ENCODE assay signal across 11 cellular contexts in genomic region chr15:36428102-36428845, GRCh38.
A peak's percentile ranks its signal among the peaks of the same experiment; 100 is the strongest.
DNase-seq lines count a peak whose midpoint lies in the region; ATAC-seq and TF ChIP-seq lines count a peak whose summit lies in the region.
"Had no signal": no experiment of that assay in that cellular context is flagged by ENCODE, and none has a peak within 500 bp of the region (broad histone marks: within the 10 kb centered on the region; RNA-seq: fewer than 3 reads in every experiment).

No MANE protein-coding gene starts in this region.

- no peak overlapping the region for H3K27ac Mint-ChIP-seq in endodermal cell

- H3K4me3 Mint-ChIP-seq in endodermal cell = no peak overlapping the region

- intact Hi-C loops in right cardiac atrium (cut with DNase I) = no loop called here

- H3K4me1 ChIP-seq in endodermal cell (ENCODE audit: control insufficient read depth, insufficient read depth, low read length) (no peaks in the 10 kb centered on the region), osteoblast (ENCODE audit: insufficient read depth, low read length) (peaks cover 50% of the 10 kb centered on the region), right cardiac atrium (ENCODE audit: control insufficient read depth, insufficient read depth, low read length) (no peaks in the 10 kb centered on the region)
- H3K4me1 ChIP-seq in effector memory CD4-positive, alpha-beta T cell (ENCODE audit: control insufficient read depth, insufficient read depth, low read length, poor library complexity, severe bottlenecking) = no peaks in the 10 kb centered on the region
- H3K4me1 ChIP-seq: right lobe of liver, thyroid gland had no signal

- DNase-seq in ELF-1 (ENCODE audit: low read depth, low spot score) = peak; percentile 79
- peak; percentile 80 for DNase-seq in OCI-M2 (lab: John Stamatoyannopoulos, UW; ENCODE audit: unreplicated experiment)
- DNase-seq in endodermal cell = peak; percentile 46
- DNase-seq in osteoblast (ENCODE audit: insufficient read length, low spot score, missing footprints) = peak; percentile 80
- no peak for DNase-seq in effector memory CD4-positive, alpha-beta T cell
- DNase-seq in SKM-1 (lab: John Stamatoyannopoulos, UW; ENCODE audit: unreplicated experiment) = no peak
- DNase-seq in right cardiac atrium = no peak
- no peak for DNase-seq in NCI-H510A treated with DMSO at 0.1 percent for 48 hours (lab: John Stamatoyannopoulos, UW)
- DNase-seq: NCI-H1930, right lobe of liver, thyroid gland had no signal

- no peaks in the 10 kb centered on the region for H3K36me3 ChIP-seq in endodermal cell (ENCODE audit: control insufficient read depth, insufficient read depth, low read length)
- no peaks in the 10 kb centered on the region for H3K36me3 ChIP-seq in osteoblast (ENCODE audit: insufficient read depth, low read length)
- H3K36me3 ChIP-seq in effector memory CD4-positive, alpha-beta T cell (ENCODE audit: control insufficient read depth, insufficient read depth, low read length) = no peaks in the 10 kb centered on the region
- H3K36me3 ChIP-seq: right lobe of liver, thyroid gland had no signal

- TF ChIP-seq CTCF in endodermal cell (conservative IDR thresholded peaks at IDR 0.05) (no peak), osteoblast (IDR thresholded peaks at IDR 0.05; ENCODE audit: extremely low read depth, low read depth, low read length) (no peak)

- no peaks in the 10 kb centered on the region for H4K20me1 ChIP-seq in osteoblast (ENCODE audit: insufficient read depth, low read length)

- no peak overlapping the region for H2AFZ ChIP-seq in osteoblast (ENCODE audit: low read length)

- ATAC-seq in right cardiac atrium = no peak

- H3K9ac ChIP-seq in endodermal cell (ENCODE audit: extremely low read depth, low read length, poor library complexity, severe bottlenecking) = no peak overlapping the region

- H3K27me3 ChIP-seq in endodermal cell (ENCODE audit: control insufficient read depth, insufficient read depth, low read length, poor library complexity, severe bottlenecking) = no peaks in the 10 kb centered on the region
- no peaks in the 10 kb centered on the region for H3K27me3 ChIP-seq in osteoblast (ENCODE audit: insufficient read depth, low read length)
- no peaks in the 10 kb centered on the region for H3K27me3 ChIP-seq in effector memory CD4-positive, alpha-beta T cell (replicated peaks; ENCODE audit: control insufficient read depth, insufficient read depth, low read length, poor library complexity, severe bottlenecking)
- no peaks in the 10 kb centered on the region for H3K27me3 ChIP-seq in right cardiac atrium (ENCODE audit: control insufficient read depth, insufficient read depth)
- H3K27me3 ChIP-seq: right lobe of liver, thyroid gland had no signal

- H3K36me3 Mint-ChIP-seq in endodermal cell (ENCODE audit: low read depth) = no peaks in the 10 kb centered on the region

- H3K4me1 Mint-ChIP-seq in endodermal cell = peaks cover 1% of the 10 kb centered on the region

- H3K4me2 ChIP-seq in osteoblast (ENCODE audit: insufficient read depth, low read length) = peak overlapping the region; percentile 47

- H3K27ac ChIP-seq in endodermal cell (ENCODE audit: low read depth, low read length) = no peak overlapping the region
- H3K27ac ChIP-seq in osteoblast (ENCODE audit: low read depth, low read length) = peak overlapping the region; percentile 89
- no peak overlapping the region for H3K27ac ChIP-seq in effector memory CD4-positive, alpha-beta T cell (ENCODE audit: insufficient read depth, low read length, poor library complexity, severe bottlenecking)
- H3K27ac ChIP-seq in right cardiac atrium (ENCODE audit: low read length) = no peak overlapping the region
- H3K27ac ChIP-seq: right lobe of liver, thyroid gland had no signal

- H3K9me3 Mint-ChIP-seq in endodermal cell = no peaks in the 10 kb centered on the region

- H3K27me3 Mint-ChIP-seq in endodermal cell (ENCODE audit: insufficient read depth) = no peaks in the 10 kb centered on the region

- 53 to 84% methylated on average over 4 of the region's 4 CpGs for WGBS in endodermal cell (ENCODE audit: insufficient coverage in 1 of 2, insufficient read length in 1 of 2), 2 experiments
- 68% methylated on average over 4 of the region's 4 CpGs for WGBS in right cardiac atrium

- H3K9me3 ChIP-seq in endodermal cell (ENCODE audit: control insufficient read depth, low read length) (no peaks in the 10 kb centered on the region), osteoblast (ENCODE audit: low read depth, low read length) (no peaks in the 10 kb centered on the region), right cardiac atrium (ENCODE audit: control insufficient read depth, low read length) (no peaks in the 10 kb centered on the region)
- H3K9me3 ChIP-seq in effector memory CD4-positive, alpha-beta T cell (ENCODE audit: control insufficient read depth, low read length) = no peaks in the 10 kb centered on the region
- H3K9me3 ChIP-seq: right lobe of liver, thyroid gland had no signal

- no peaks in the 10 kb centered on the region for H3K79me2 ChIP-seq in osteoblast (ENCODE audit: insufficient read depth, low read length)

- H3K4me3 ChIP-seq in endodermal cell (ENCODE audit: low read length) (no peak overlapping the region), osteoblast (ENCODE audit: insufficient read depth, low read length) (no peak overlapping the region), right cardiac atrium (ENCODE audit: low read length) (no peak overlapping the region)
- no peak overlapping the region for H3K4me3 ChIP-seq in effector memory CD4-positive, alpha-beta T cell (ENCODE audit: insufficient read depth, low read depth, low read length, poor library complexity, severe bottlenecking)
- H3K4me3 ChIP-seq: right lobe of liver, thyroid gland had no signal

Comparison
In these comparisons a context has a peak if more than half of its experiments do, and no peak if none do; other contexts are left out.
1. DNase-seq: peak in ELF-1 (single experiment), OCI-M2 (single experiment), endodermal cell (single experiment) and osteoblast (single experiment); none in effector memory CD4-positive, alpha-beta T cell (0 of 3), SKM-1 (single experiment), right cardiac atrium (0 of 3) and NCI-H510A treated with DMSO at 0.1 percent for 48 hours (single experiment).